In the genomic region with DNA sequence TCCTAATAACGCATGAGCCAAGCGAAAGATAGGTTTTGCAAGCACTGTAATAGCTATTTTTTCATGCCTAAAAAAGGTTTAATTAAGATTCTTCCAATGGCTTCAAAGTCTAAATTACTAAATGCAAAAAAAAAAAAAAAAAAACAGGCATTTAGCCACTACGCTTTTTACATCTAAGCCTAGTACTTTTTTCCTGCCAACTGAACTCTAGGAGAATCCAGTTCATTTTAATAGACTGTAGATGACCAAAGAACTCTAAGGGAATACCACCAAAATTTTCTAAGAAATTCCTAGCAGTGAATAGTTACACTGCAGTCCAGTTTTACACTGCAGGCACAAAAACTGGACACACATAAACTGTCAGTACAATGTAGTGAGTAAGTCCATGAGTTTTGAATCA, we compare ENCODE assay signal across 18 cellular contexts. TPM values are rescaled to one million over a fixed set of nuclear protein-coding genes. Genes with fewer than 3 reads are reported as not detected.
DNase-seq lines count a peak whose midpoint lies in the region; ATAC-seq and TF ChIP-seq lines count a peak whose summit lies in the region.
"Had no signal": no experiment of that assay in that cellular context is flagged by ENCODE, and none has a peak within 500 bp of the region (broad histone marks: within the 10 kb centered on the region; RNA-seq: fewer than 3 reads in every experiment).

No MANE protein-coding gene starts in this region.

- no peak overlapping the region for H3K4me3 Mint-ChIP-seq in activated CD4-positive, alpha-beta T cell treated with anti-CD3 and anti-CD28 coated beads, Interleukin-2, amount 10 ng/mL, durations not matched to agents 7 days and 5 days
- H3K4me3 Mint-ChIP-seq in T-cell, result peak overlapping the region in 1 of 3 donors; percentile 73
- H3K4me3 Mint-ChIP-seq in effector memory CD8-positive, alpha-beta T cell, result peak overlapping the region; percentile 10 to 71
- H3K4me3 Mint-ChIP-seq in progenitor cell of endocrine pancreas (ENCODE audit: low read depth), result no peak overlapping the region
- H3K4me3 Mint-ChIP-seq: nephron progenitor cell had no signal

- CTCF ChIA-PET in activated CD4-positive, alpha-beta T cell treated with anti-CD3 and anti-CD28 coated beads, Interleukin-2, amount 10 ng/mL, durations not matched to agents 7 days and 5 days (lab: Charles Lee), result interaction anchor here (0.7 to 3.2 kb wide), 6 partner anchors 10 to 45 kb away, joined by 3 to 29 read pairs (median 5); partner anchors contain the start of genes DIAPH1, HDAC3 and RELL2
- CTCF ChIA-PET in T-cell (lab: Charles Lee), result interaction anchor here (0.5 to 5.3 kb wide), 11 partner anchors 9 to 1219 kb away, joined by 3 to 86 read pairs (median 6); partner anchors contain the start of genes DIAPH1 (in 1 of the 2) and TAF7 (in 1 of the 2)

- peaks cover 55% of the 10 kb centered on the region for H3K36me3 Mint-ChIP-seq in activated CD4-positive, alpha-beta T cell treated with anti-CD3 and anti-CD28 coated beads, Interleukin-2, amount 10 ng/mL, durations not matched to agents 7 days and 5 days (ENCODE audit: low read depth)
- H3K36me3 Mint-ChIP-seq in T-cell, result peaks cover 16% of the 10 kb centered on the region
- H3K36me3 Mint-ChIP-seq in effector memory CD8-positive, alpha-beta T cell (ENCODE audit: insufficient read depth), result peaks cover 52% of the 10 kb centered on the region
- H3K36me3 Mint-ChIP-seq in progenitor cell of endocrine pancreas (ENCODE audit: insufficient read depth), result peaks cover 2% of the 10 kb centered on the region

- no peak for ATAC-seq in T-cell (replicated peaks in 1 of 4)
- no peak for ATAC-seq in effector memory CD8-positive, alpha-beta T cell (replicated peaks)
- ATAC-seq in HG02840 (IDR thresholded peaks at IDR 0.05; ENCODE audit: low FRiP score, unreplicated experiment), result no peak
- ATAC-seq: HCT116; stimulated activated naive CD8-positive, alpha-beta T cell treated with anti-CD3 and anti-CD28 coated beads, Interleukin-15, Interleukin-2, amounts not matched to agents 100 U/mL and 50 U/mL, for 24 hours had no signal

- no peaks in the 10 kb centered on the region for H3K27me3 Mint-ChIP-seq in activated CD4-positive, alpha-beta T cell treated with anti-CD3 and anti-CD28 coated beads, Interleukin-2, amount 10 ng/mL, durations not matched to agents 7 days and 5 days
- H3K27me3 Mint-ChIP-seq in T-cell (no peaks in the 10 kb centered on the region), progenitor cell of endocrine pancreas (no peaks in the 10 kb centered on the region)
- no peaks in the 10 kb centered on the region for H3K27me3 Mint-ChIP-seq in effector memory CD8-positive, alpha-beta T cell

- peak overlapping the region; percentile 95 for H3K27ac Mint-ChIP-seq in activated CD4-positive, alpha-beta T cell treated with anti-CD3 and anti-CD28 coated beads, Interleukin-2, amount 10 ng/mL, durations not matched to agents 7 days and 5 days
- peak overlapping the region; percentile 88 to 92 for H3K27ac Mint-ChIP-seq in T-cell
- H3K27ac Mint-ChIP-seq in effector memory CD8-positive, alpha-beta T cell, result peak overlapping the region; percentile 88 to 90
- H3K27ac Mint-ChIP-seq in progenitor cell of endocrine pancreas, result peak overlapping the region; percentile 74
- H3K27ac Mint-ChIP-seq: nephron progenitor cell had no signal

- TF ChIP-seq CTCF in progenitor cell of endocrine pancreas (IDR thresholded peaks at IDR 0.05; ENCODE audit: unreplicated experiment), result no peak

- no peaks in the 10 kb centered on the region for H3K9me3 Mint-ChIP-seq in activated CD4-positive, alpha-beta T cell treated with anti-CD3 and anti-CD28 coated beads, Interleukin-2, amount 10 ng/mL, durations not matched to agents 7 days and 5 days
- H3K9me3 Mint-ChIP-seq in T-cell (no peaks in the 10 kb centered on the region), progenitor cell of endocrine pancreas (ENCODE audit: low read depth) (no peaks in the 10 kb centered on the region)
- no peaks in the 10 kb centered on the region for H3K9me3 Mint-ChIP-seq in effector memory CD8-positive, alpha-beta T cell
- H3K9me3 Mint-ChIP-seq: nephron progenitor cell had no signal

- H3K4me1 Mint-ChIP-seq in activated CD4-positive, alpha-beta T cell treated with anti-CD3 and anti-CD28 coated beads, Interleukin-2, amount 10 ng/mL, durations not matched to agents 7 days and 5 days, result peaks cover 91% of the 10 kb centered on the region
- H3K4me1 Mint-ChIP-seq in T-cell (peaks cover 92 to 99% (median 94%) of the 10 kb centered on the region in 3 donors), progenitor cell of endocrine pancreas (ENCODE audit: low read depth) (peaks cover 32% of the 10 kb centered on the region)
- peaks cover 57 to 74% of the 10 kb centered on the region in 2 donors for H3K4me1 Mint-ChIP-seq in effector memory CD8-positive, alpha-beta T cell (ENCODE audit: low read depth in 2 of 2)

- POLR2A ChIA-PET in activated CD4-positive, alpha-beta T cell treated with anti-CD3 and anti-CD28 coated beads, Interleukin-2, amount 10 ng/mL, durations not matched to agents 7 days and 5 days (lab: Charles Lee), result no interaction called here
- POLR2A ChIA-PET in T-cell (lab: Charles Lee), result interaction anchor here (0.6 to 1.2 kb wide), 4 partner anchors 8 to 1223 kb away, joined by 3 to 17 read pairs (median 4); no protein-coding TSS in a partner anchor

- DNase-seq in activated CD4-positive, alpha-beta T cell treated with anti-CD3 and anti-CD28 coated beads, Interleukin-2, amount 10 ng/mL, durations not matched to agents 7 days and 5 days, result no peak
- DNase-seq in activated CD4-positive, alpha-beta T cell treated with anti-CD3 and anti-CD28 coated beads, Interleukin-2, amount 50 U/mL, for 4 hours, result no peak
- DNase-seq in T-cell (no peak), progenitor cell of endocrine pancreas (ENCODE audit: low spot score, unreplicated experiment) (no peak), NCI-H2227 treated with DMSO at 0.1 percent for 48 hours (lab: John Stamatoyannopoulos, UW) (no peak), AML-193 (lab: John Stamatoyannopoulos, UW) (no peak)
- DNase-seq in effector memory CD8-positive, alpha-beta T cell, result no peak
- DNase-seq: activated naive CD4-positive, alpha-beta T cell; brain microvascular endothelial cell; dermis blood vessel endothelial cell; NCI-H1417 treated with DMSO at 0.1 percent for 48 hours; NCI-H2171 treated with DMSO at 0.1 percent for 48 hours; nephron progenitor cell; stimulated activated CD4-positive, alpha-beta T cell treated with anti-CD3 and anti-CD28 coated beads, Interleukin-15, amount 100 ng/mL, for 24 hours; stimulated activated naive CD8-positive, alpha-beta T cell treated with anti-CD3 and anti-CD28 coated beads, Interleukin-15, Interleukin-2, amounts not matched to agents 100 U/mL and 50 U/mL, for 24 hours; uterus had no signal

RNA-seq across cellular contexts. Expression of gene DIAPH1, which starts 9.8 kb away (rescaled TPM):
- 100 to 1,000 TPM; 297 to 302 TPM for total RNA-seq in activated CD4-positive, alpha-beta T cell treated with anti-CD3 and anti-CD28 coated beads, Interleukin-2, amount 10 ng/mL, durations not matched to agents 7 days and 5 days
- total RNA-seq in T-cell, result 100 to 1,000 TPM; 190 to 271 (median 211) TPM
- 63.5 and 74.3 TPM in 2 replicates for total RNA-seq in progenitor cell of endocrine pancreas

RNA-seq across cellular contexts. Expression of gene HDAC3, which starts 27.6 kb away (rescaled TPM):
- total RNA-seq in activated CD4-positive, alpha-beta T cell treated with anti-CD3 and anti-CD28 coated beads, Interleukin-2, amount 10 ng/mL, durations not matched to agents 7 days and 5 days, result 10 to 100 TPM; 70.2 to 73.9 TPM
- total RNA-seq in T-cell, result 10 to 100 TPM; 68.5 to 78.5 (median 73.8) TPM
- total RNA-seq in progenitor cell of endocrine pancreas, result 101 and 103 TPM in 2 replicates

RNA-seq across cellular contexts. Expression of gene RELL2, which starts 27.8 kb away (rescaled TPM):
- 10 to 100 TPM; 25.1 to 26.9 TPM for total RNA-seq in activated CD4-positive, alpha-beta T cell treated with anti-CD3 and anti-CD28 coated beads, Interleukin-2, amount 10 ng/mL, durations not matched to agents 7 days and 5 days
- total RNA-seq in T-cell, result 10 to 100 TPM; 15.3 to 30.7 (median 26.0) TPM
- total RNA-seq in progenitor cell of endocrine pancreas, result 5.2 and 6.7 TPM in 2 replicates

RNA-seq across cellular contexts. Expression of gene FCHSD1, which starts 42.2 kb away (rescaled TPM):
- total RNA-seq in activated CD4-positive, alpha-beta T cell treated with anti-CD3 and anti-CD28 coated beads, Interleukin-2, amount 10 ng/mL, durations not matched to agents 7 days and 5 days, result 10 to 100 TPM; 58.0 to 59.3 TPM
- total RNA-seq in T-cell (100 to 1,000 TPM in 3 of 5 donors, 10 to 100 TPM in 2; 68.5 to 103 (median 101) TPM), progenitor cell of endocrine pancreas (27.7 and 30.7 TPM in 2 replicates)

Comparison
In these comparisons a context has a peak if more than half of its experiments do, and no peak if none do; other contexts are left out.
1. H3K4me3 Mint-ChIP-seq: peak in effector memory CD8-positive, alpha-beta T cell (2 of 2); none in activated CD4-positive, alpha-beta T cell treated with anti-CD3 and anti-CD28 coated beads, Interleukin-2, amount 10 ng/mL, durations not matched to agents 7 days and 5 days (single experiment) and progenitor cell of endocrine pancreas (single experiment).
2. Peak in every context shown above with its lines, with median percentiles within 50 percentile points of each other: H3K27ac Mint-ChIP-seq.